ENCODE assay signal across 8 cellular contexts in genomic region chr3:51391566-51392300, GRCh38. TPM values are rescaled to one million over a fixed set of nuclear protein-coding genes. Genes with fewer than 3 reads are reported as not detected.
DNase-seq lines count a peak whose midpoint lies in the region; ATAC-seq and TF ChIP-seq lines count a peak whose summit lies in the region.

No MANE protein-coding gene starts in this region.

- H3K4me1 Mint-ChIP-seq in activated naive CD8-positive, alpha-beta T cell treated with anti-CD3 and anti-CD28 coated beads, Interleukin-2, amount 10 ng/mL, durations not matched to agents 7 days and 5 days: peaks cover 41% of the 10 kb centered on the region

- peak overlapping the region; percentile 80 for H3K4me3 Mint-ChIP-seq in activated naive CD8-positive, alpha-beta T cell treated with anti-CD3 and anti-CD28 coated beads, Interleukin-2, amount 10 ng/mL, durations not matched to agents 7 days and 5 days

- H3K79me2 ChIP-seq in PC-3 (ENCODE audit: low read length): peaks cover 69% of the 10 kb centered on the region

- DNase-seq in GM10248 (ENCODE audit: extremely low spot score) (peak; percentile 43), PC-3 (peak; percentile 13), left ventricle myocardium inferior (no peak), retina (peak; percentile 74), Kasumi-1 (lab: John Stamatoyannopoulos, UW) (no peak)
- peak; percentile 68 for DNase-seq in activated naive CD8-positive, alpha-beta T cell treated with anti-CD3 and anti-CD28 coated beads, Interleukin-2, amount 10 ng/mL, durations not matched to agents 7 days and 5 days
- DNase-seq in effector CD8-positive, alpha-beta T cell (lab: John Stamatoyannopoulos, UW): no peak

- H3K9me3 ChIP-seq in HEK293 (ENCODE audit: control insufficient read depth, insufficient read depth, low read depth, low read length) (no peaks in the 10 kb centered on the region), PC-3 (ENCODE audit: low read length) (no peaks in the 10 kb centered on the region), left ventricle myocardium inferior (replicated peaks) (no peaks in the 10 kb centered on the region)

- intact Hi-C loops in PC-3 (cut with micrococcal nuclease): no loop called here
- intact Hi-C loops in left ventricle myocardium inferior (cut with micrococcal nuclease): no loop called here

- H2AFZ ChIP-seq in PC-3 (ENCODE audit: low read length): peak overlapping the region; percentile 40; the same call in 1 of the 2 replicates

- peaks cover 0 to 85% of the 10 kb centered on the region in 2 experiments; a peak in 2 of 3 replicates for H3K36me3 ChIP-seq in HEK293 (ENCODE audit: control insufficient read depth in 2 of 2, insufficient read depth in 1 of 2, low read length in 2 of 2)
- H3K36me3 ChIP-seq in PC-3 (ENCODE audit: low read depth, low read length): peaks cover 75% of the 10 kb centered on the region
- H3K36me3 ChIP-seq in left ventricle myocardium inferior: peaks cover 71% of the 10 kb centered on the region

- H3K27me3 ChIP-seq in PC-3 (ENCODE audit: low read length) (no peaks in the 10 kb centered on the region), left ventricle myocardium inferior (ENCODE audit: low read depth) (no peaks in the 10 kb centered on the region)

- peak overlapping the region; percentile 82 for H3K4me3 ChIP-seq in HEK293 (ENCODE audit: low read depth, low read length)
- H3K4me3 ChIP-seq in PC-3 (ENCODE audit: low read length): peak overlapping the region; percentile 73
- H3K4me3 ChIP-seq in left ventricle myocardium inferior: peak overlapping the region; percentile 74

- CTCF ChIA-PET in GM10248 (lab: Yijun Ruan, JAX) (interaction anchor here (0.9 to 7.5 kb wide), 5 partner anchors 13 to 301 kb away, joined by 3 to 71 read pairs (median 3); no protein-coding TSS in a partner anchor), HEK293 (lab: Yijun Ruan, JAX) (no interaction called here), PC-3 (lab: Charles Lee) (interaction anchor here (0.6 kb wide), 1 partner anchor 83 kb away, joined by 4 read pairs; no protein-coding TSS in a partner anchor)

- no peaks in the 10 kb centered on the region for H3K9me2 ChIP-seq in PC-3 (replicated peaks; ENCODE audit: low read length)

- no peaks in the 10 kb centered on the region for H3K9me3 Mint-ChIP-seq in activated naive CD8-positive, alpha-beta T cell treated with anti-CD3 and anti-CD28 coated beads, Interleukin-2, amount 10 ng/mL, durations not matched to agents 7 days and 5 days

- no peak for TF ChIP-seq CTCF in GM10248 (IDR thresholded peaks at IDR 0.05; ENCODE audit: control extremely low read depth, extremely low read depth, low read depth, missing control alignments)
- TF ChIP-seq CTCF in HEK293 (tag by site-specific recombination; IDR thresholded peaks at IDR 0.05): no peak
- no peak for TF ChIP-seq CTCF in PC-3 (conservative IDR thresholded peaks at IDR 0.05; ENCODE audit: low read depth, low read length)
- no peak for TF ChIP-seq CTCF in left ventricle myocardium inferior (IDR thresholded peaks at IDR 0.05; ENCODE audit: borderline replicate concordance)

- ATAC-seq in PC-3: peak; percentile 0
- peak; percentile 29 for ATAC-seq in activated naive CD8-positive, alpha-beta T cell treated with anti-CD3 and anti-CD28 coated beads, Interleukin-2, amount 10 ng/mL, durations not matched to agents 7 days and 5 days (ENCODE audit: low read depth)

- no peaks in the 10 kb centered on the region; the same call in 1 of the 2 replicates for H3K4me1 ChIP-seq in HEK293 (ENCODE audit: control insufficient read depth, insufficient read depth, low read length)
- H3K4me1 ChIP-seq in PC-3 (ENCODE audit: insufficient read depth, low read length): peaks cover 42% of the 10 kb centered on the region
- peaks cover 90% of the 10 kb centered on the region for H3K4me1 ChIP-seq in left ventricle myocardium inferior

- BruUV-seq in PC-3 (replicated peaks; lab: Mats Ljungman, UMichigan): no TSS peak

- peaks cover 48% of the 10 kb centered on the region for H4K20me1 ChIP-seq in PC-3 (ENCODE audit: low read length)

- peak overlapping the region; percentile 87 for H3K27ac ChIP-seq in HEK293 (ENCODE audit: extremely low read depth, low read depth, low read length)
- H3K27ac ChIP-seq in PC-3 (ENCODE audit: low read length): peak overlapping the region; percentile 38; the same call in 1 of the 2 replicates
- H3K27ac ChIP-seq in left ventricle myocardium inferior (replicated peaks): peak overlapping the region; percentile 91

- H3K27me3 Mint-ChIP-seq in activated naive CD8-positive, alpha-beta T cell treated with anti-CD3 and anti-CD28 coated beads, Interleukin-2, amount 10 ng/mL, durations not matched to agents 7 days and 5 days: no peaks in the 10 kb centered on the region

- H3K27ac Mint-ChIP-seq in activated naive CD8-positive, alpha-beta T cell treated with anti-CD3 and anti-CD28 coated beads, Interleukin-2, amount 10 ng/mL, durations not matched to agents 7 days and 5 days: peak overlapping the region; percentile 88

- H3F3A ChIP-seq in PC-3 (ENCODE audit: low read length, unreplicated experiment): no peaks in the 10 kb centered on the region

- H3K4me2 ChIP-seq in PC-3 (ENCODE audit: low read length): peak overlapping the region; percentile 88

- peaks cover 27% of the 10 kb centered on the region for H3K36me3 Mint-ChIP-seq in activated naive CD8-positive, alpha-beta T cell treated with anti-CD3 and anti-CD28 coated beads, Interleukin-2, amount 10 ng/mL, durations not matched to agents 7 days and 5 days

- POLR2A ChIA-PET in GM10248 (lab: Yijun Ruan, JAX): no interaction called here
- POLR2A ChIA-PET in HEK293 (lab: Yijun Ruan, JAX): interaction anchor here (1.4 kb wide), 1 partner anchor 1054 kb away, joined by 3 read pairs; no protein-coding TSS in a partner anchor
- POLR2A ChIA-PET in PC-3 (lab: Charles Lee; ENCODE audit: unreplicated experiment): no interaction called here
- POLR2A ChIA-PET in activated naive CD8-positive, alpha-beta T cell treated with anti-CD3 and anti-CD28 coated beads, Interleukin-2, amount 10 ng/mL, durations not matched to agents 7 days and 5 days (lab: Charles Lee): interaction anchor here (0.6 to 2.0 kb wide), 4 partner anchors 83 to 295 kb away, joined by 3 to 10 read pairs (median 4); partner anchors contain the start of gene DCAF1

- peak overlapping the region; percentile 83 for H3K9ac ChIP-seq in PC-3 (ENCODE audit: low read length)

TF ChIP-seq in HEK293, 187 proteins besides CTCF, POLR2A, EP300 and RAD21:
- peak; percentile 27; the same call in 1 of the 2 replicates for TF ChIP-seq GLIS2 (tag by site-specific recombination; IDR thresholded peaks at IDR 0.05)
- TF ChIP-seq ZNF785 (tag by site-specific recombination; IDR thresholded peaks at IDR 0.05): no peak
- TF ChIP-seq, protein P1, sequence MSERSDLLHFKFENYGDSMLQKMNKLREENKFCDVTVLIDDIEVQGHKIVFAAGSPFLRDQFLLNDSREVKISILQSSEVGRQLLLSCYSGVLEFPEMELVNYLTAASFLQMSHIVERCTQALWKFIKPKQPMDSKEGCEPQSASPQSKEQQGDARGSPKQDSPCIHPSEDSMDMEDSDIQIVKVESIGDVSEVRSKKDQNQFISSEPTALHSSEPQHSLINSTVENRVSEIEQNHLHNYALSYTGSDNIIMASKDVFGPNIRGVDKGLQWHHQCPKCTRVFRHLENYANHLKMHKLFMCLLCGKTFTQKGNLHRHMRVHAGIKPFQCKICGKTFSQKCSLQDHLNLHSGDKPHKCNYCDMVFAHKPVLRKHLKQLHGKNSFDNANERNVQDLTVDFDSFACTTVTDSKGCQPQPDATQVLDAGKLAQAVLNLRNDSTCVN (tag by site-specific recombination; optimal IDR thresholded peaks at IDR 0.05): peak; percentile 79
- TF ChIP-seq ZXDB (tag by site-specific recombination; IDR thresholded peaks at IDR 0.05): peak; percentile 50
- peak; percentile 22; the same call in 1 of the 2 replicates for TF ChIP-seq ZBTB20 (tag by site-specific recombination; IDR thresholded peaks at IDR 0.05)
- TF ChIP-seq RBAK (tag by site-specific recombination; IDR thresholded peaks at IDR 0.05): no peak
- peak; percentile 80 for TF ChIP-seq ZNF335 (tag by site-specific recombination; conservative IDR thresholded peaks at IDR 0.05)
- no peak for TF ChIP-seq SP3 (tag by site-specific recombination; IDR thresholded peaks at IDR 0.05)
- peak; percentile 32; the same call in 1 of the 2 replicates for TF ChIP-seq ZFHX2 (tag by site-specific recombination; conservative IDR thresholded peaks at IDR 0.05)
- TF ChIP-seq ZNF610 (tag by site-specific recombination; IDR thresholded peaks at IDR 0.05; ENCODE audit: borderline replicate concordance): no peak
- no peak for TF ChIP-seq ZNF248 (tag by site-specific recombination; IDR thresholded peaks at IDR 0.05)
- no peak for TF ChIP-seq ZNF138 (tag by site-specific recombination; IDR thresholded peaks at IDR 0.05; ENCODE audit: borderline replicate concordance)
- peak; percentile 56 for TF ChIP-seq ZNF341 (tag by site-specific recombination; IDR thresholded peaks at IDR 0.05; ENCODE audit: low read depth)
- no peak for TF ChIP-seq ZBTB21 (tag by site-specific recombination; IDR thresholded peaks at IDR 0.05)
- TF ChIP-seq ZNF423 (tag by site-specific recombination; IDR thresholded peaks at IDR 0.05): no peak
- TF ChIP-seq ZNF362 (tag by site-specific recombination; IDR thresholded peaks at IDR 0.05): no peak
TF ChIP-seq in HEK293: peak in this region for 7.

RNA-seq across cellular contexts. Expression of gene RBM15B, which starts 0.6 kb away (rescaled TPM):
- total RNA-seq in PC-3 (2014; rRNA removed): 31.1 and 34.7 TPM in 2 replicates
- total RNA-seq in activated naive CD8-positive, alpha-beta T cell treated with anti-CD3 and anti-CD28 coated beads, Interleukin-2, amount 10 ng/mL, durations not matched to agents 7 days and 5 days: 10 to 100 TPM; 30.5 to 32.6 TPM
- total RNA-seq in left ventricle myocardium inferior: 12.5 TPM

RNA-seq across cellular contexts. Expression of gene MANF, which starts 6.6 kb away (rescaled TPM):
- total RNA-seq in PC-3 (2014; rRNA removed) (200 and 221 TPM in 2 replicates), left ventricle myocardium inferior (48.5 TPM)
- total RNA-seq in activated naive CD8-positive, alpha-beta T cell treated with anti-CD3 and anti-CD28 coated beads, Interleukin-2, amount 10 ng/mL, durations not matched to agents 7 days and 5 days: 10 to 100 TPM; 86.2 to 88.2 TPM

Comparison
In these comparisons a context has a peak if more than half of its experiments do, and no peak if none do; other contexts are left out.
1. DNase-seq: peak in GM10248 (single experiment), PC-3 (single experiment), activated naive CD8-positive, alpha-beta T cell treated with anti-CD3 and anti-CD28 coated beads, Interleukin-2, amount 10 ng/mL, durations not matched to agents 7 days and 5 days (single experiment) and retina (single experiment); none in left ventricle myocardium inferior (single experiment), effector CD8-positive, alpha-beta T cell (single experiment) and Kasumi-1 (0 of 2).
2. H3K27ac ChIP-seq: peak in every context shown above with its lines; median percentile 91 in left ventricle myocardium inferior; 87 in HEK293; 38 in PC-3.
3. POLR2A ChIA-PET loops: an anchor here in HEK293 (1.4 kb wide) and activated naive CD8-positive, alpha-beta T cell treated with anti-CD3 and anti-CD28 coated beads, Interleukin-2, amount 10 ng/mL, durations not matched to agents 7 days and 5 days (0.6 to 2.0 kb wide); none called in GM10248 and PC-3.
4. Peak in every context shown above with its lines, with median percentiles within 50 percentile points of each other: H3K4me3 ChIP-seq.